In genomic region chr14:68395585-68395984, GRCh38 we compare ENCODE assay signal across 15 cellular contexts.
A peak's percentile ranks its signal among the peaks of the same experiment; 100 is the strongest.
DNase-seq lines count a peak whose midpoint lies in the region; ATAC-seq, FAIRE-seq and TF ChIP-seq lines count a peak whose summit lies in the region.
"Had no signal": no experiment of that assay in that cellular context is flagged by ENCODE, and none has a peak within 500 bp of the region (broad histone marks: within the 10 kb centered on the region; RNA-seq: fewer than 3 reads in every experiment).

No MANE protein-coding gene starts in this region.

- TF ChIP-seq CTCF in brain (conservative IDR thresholded peaks at IDR 0.05) (no peak), A673 (conservative IDR thresholded peaks at IDR 0.05; ENCODE audit: low read depth, low read length) (no peak)

- no peaks in the 10 kb centered on the region for H3K36me3 ChIP-seq in A673 (ENCODE audit: insufficient read depth, low read length, poor library complexity, severe bottlenecking)
- H3K36me3 ChIP-seq: pancreas had no signal

- peak overlapping the region; percentile 23 to 99 (median 91) for H3K27ac Mint-ChIP-seq in brain
- peak overlapping the region; percentile 82 for H3K27ac Mint-ChIP-seq in stimulated activated naive B cell treated with anti-CD40 and anti-IgM and Interleukin-4, amounts not matched to agents 10 μg/mL and 1 μg/mL and 100 μg/mL, for 72 hours
- H3K27ac Mint-ChIP-seq: activated CD4-positive, alpha-beta T cell treated with anti-CD3 and anti-CD28 coated beads, Interleukin-2, amount 10 ng/mL, durations not matched to agents 24 days and 14 days; activated naive CD8-positive, alpha-beta T cell had no signal

- peaks cover 95% of the 10 kb centered on the region for H3K4me1 Mint-ChIP-seq in brain
- peaks cover 65 to 88% of the 10 kb centered on the region in 2 donors for H3K4me1 Mint-ChIP-seq in stimulated activated naive B cell treated with anti-CD40 and anti-IgM and Interleukin-4, amounts not matched to agents 10 μg/mL and 1 μg/mL and 100 μg/mL, for 72 hours

- CTCF ChIA-PET in A673 (lab: Charles Lee): no interaction called here

- peaks cover 6% of the 10 kb centered on the region for H3K4me1 ChIP-seq in A673 (ENCODE audit: insufficient read depth, low read length, poor library complexity, severe bottlenecking)

- POLR2A ChIA-PET in A673 (lab: Charles Lee; ENCODE audit: low non-redundant PET): interaction anchor here (0.6 kb wide), 2 partner anchors 33 to 58 kb away, joined by 3 to 6 read pairs; no protein-coding TSS in a partner anchor

- H3K9me3 ChIP-seq in A673 (ENCODE audit: low read depth, low read length, poor library complexity, severe bottlenecking): no peaks in the 10 kb centered on the region
- H3K9me3 ChIP-seq: pancreas had no signal

- peaks cover 3% of the 10 kb centered on the region for H3K27me3 Mint-ChIP-seq in brain
- H3K27me3 Mint-ChIP-seq in stimulated activated naive B cell treated with anti-CD40 and anti-IgM and Interleukin-4, amounts not matched to agents 10 μg/mL and 1 μg/mL and 100 μg/mL, for 72 hours: no peaks in the 10 kb centered on the region
- H3K27me3 Mint-ChIP-seq: activated CD4-positive, alpha-beta T cell treated with anti-CD3 and anti-CD28 coated beads, Interleukin-2, amount 10 ng/mL, durations not matched to agents 24 days and 14 days; activated naive CD8-positive, alpha-beta T cell had no signal

- no TSS peak for BruUV-seq in A673 (replicated peaks; lab: Mats Ljungman, UMichigan)

- H3K36me3 Mint-ChIP-seq in brain: no peaks in the 10 kb centered on the region
- peaks cover 8 to 24% of the 10 kb centered on the region in 2 donors for H3K36me3 Mint-ChIP-seq in stimulated activated naive B cell treated with anti-CD40 and anti-IgM and Interleukin-4, amounts not matched to agents 10 μg/mL and 1 μg/mL and 100 μg/mL, for 72 hours

- DNase-seq in GM19239 (ENCODE audit: insufficient read length, low spot score) (no peak), iris pigment epithelial cell (ENCODE audit: low read depth) (peak; percentile 66), C1 segment of cervical spinal cord (lab: John Stamatoyannopoulos, UW) (no peak), A673 (ENCODE audit: low spot score) (no peak), HT-29 (ENCODE audit: low spot score) (no peak), amniotic stem cell (lab: John Stamatoyannopoulos, UW) (no peak)
- no peak for DNase-seq in stimulated activated naive B cell treated with anti-CD40 and anti-IgM and Interleukin-4, amounts not matched to agents 10 μg/mL and 1 μg/mL and 100 μg/mL, for 72 hours
- DNase-seq: activated CD4-positive, alpha-beta T cell treated with anti-CD3 and anti-CD28 coated beads, Interleukin-2, amount 10 ng/mL, durations not matched to agents 24 days and 14 days; NCI-H1092 treated with DMSO at 0.1 percent for 48 hours; NCI-H524 treated with DMSO at 0.1 percent for 48 hours; pancreas had no signal

- peak; percentile 64 for FAIRE-seq in GM19239 (lab: Jason Lieb, UNC)
- FAIRE-seq: islet of Langerhans, pancreas had no signal

- H3K9me3 Mint-ChIP-seq in brain: peaks cover 0 to 3% (median 0%) of the 10 kb centered on the region in 5 experiments
- peaks cover 0 to 2% of the 10 kb centered on the region in 2 donors for H3K9me3 Mint-ChIP-seq in stimulated activated naive B cell treated with anti-CD40 and anti-IgM and Interleukin-4, amounts not matched to agents 10 μg/mL and 1 μg/mL and 100 μg/mL, for 72 hours
- H3K9me3 Mint-ChIP-seq: activated CD4-positive, alpha-beta T cell treated with anti-CD3 and anti-CD28 coated beads, Interleukin-2, amount 10 ng/mL, durations not matched to agents 24 days and 14 days had no signal

- peak overlapping the region in 3 of 5 experiments; percentile 4 to 27 (median 18) for H3K4me3 Mint-ChIP-seq in brain
- H3K4me3 Mint-ChIP-seq in stimulated activated naive B cell treated with anti-CD40 and anti-IgM and Interleukin-4, amounts not matched to agents 10 μg/mL and 1 μg/mL and 100 μg/mL, for 72 hours: no peak overlapping the region
- H3K4me3 Mint-ChIP-seq: activated CD4-positive, alpha-beta T cell treated with anti-CD3 and anti-CD28 coated beads, Interleukin-2, amount 10 ng/mL, durations not matched to agents 24 days and 14 days; activated naive CD8-positive, alpha-beta T cell had no signal

- no peaks in the 10 kb centered on the region for H3K27me3 ChIP-seq in A673 (replicated peaks; ENCODE audit: insufficient read depth, low read depth, low read length, poor library complexity)
- H3K27me3 ChIP-seq: pancreas had no signal

- H3K4me3 ChIP-seq in A673 (ENCODE audit: low read depth, low read length, poor library complexity, severe bottlenecking): no peak overlapping the region
- H3K4me3 ChIP-seq: pancreas had no signal

- no peak overlapping the region for H3K27ac ChIP-seq in A673 (ENCODE audit: low read depth, low read length, poor library complexity, severe bottlenecking)
- H3K27ac ChIP-seq: HL-60, pancreas had no signal

- intact Hi-C loops in A673 (cut with micrococcal nuclease; ENCODE audit: unreplicated experiment): no loop called here

- no peak for ATAC-seq in stimulated activated naive B cell treated with anti-CD40 and anti-IgM and Interleukin-4, amounts not matched to agents 10 μg/mL and 1 μg/mL and 100 μg/mL, for 72 hours (replicated peaks)

Comparison
In these comparisons a context has a peak if more than half of its experiments do, and no peak if none do; other contexts are left out.
1. H3K4me3 Mint-ChIP-seq: peak in brain (3 of 5); none in stimulated activated naive B cell treated with anti-CD40 and anti-IgM and Interleukin-4, amounts not matched to agents 10 μg/mL and 1 μg/mL and 100 μg/mL, for 72 hours (0 of 2).